ENCODE assay signal across 22 cellular contexts in the genomic region with DNA sequence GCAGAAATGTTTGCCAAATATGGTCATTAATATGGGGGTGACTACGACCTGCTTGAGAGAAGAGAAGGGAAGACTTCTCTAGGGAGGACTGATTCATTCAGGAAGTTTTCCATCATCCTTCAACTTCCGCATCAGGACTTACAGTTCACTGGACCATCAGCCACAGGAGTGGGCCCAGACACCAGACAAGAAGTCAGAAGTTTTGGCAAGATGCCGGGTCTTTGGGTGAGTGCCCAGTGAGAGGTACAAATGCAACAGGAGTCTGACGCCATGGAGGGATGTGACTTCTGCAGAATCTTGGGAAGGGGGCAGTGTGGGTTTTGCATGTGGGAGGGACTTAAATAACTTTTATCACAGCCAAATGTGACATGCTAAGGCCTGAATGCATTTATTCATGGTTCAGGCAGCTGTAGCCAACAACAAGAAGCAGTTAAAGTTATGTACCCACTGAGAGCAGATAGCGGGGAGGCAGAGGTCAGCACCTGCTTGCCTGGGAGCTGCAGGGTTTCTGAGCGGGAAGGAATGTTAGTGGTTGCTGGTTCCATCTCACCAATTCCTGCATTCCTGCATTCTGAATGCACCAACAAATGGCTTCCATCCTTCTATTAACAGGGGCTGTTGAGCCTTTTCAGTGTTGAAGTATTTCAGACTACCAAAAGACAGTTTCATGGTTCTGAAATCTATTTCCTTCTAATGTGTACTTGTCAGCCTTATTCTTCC.
"Had no signal": no experiment of that assay in that cellular context is flagged by ENCODE, and none has a peak within 500 bp of the region (broad histone marks: within the 10 kb centered on the region; RNA-seq: fewer than 3 reads in every experiment).

No MANE protein-coding gene starts in this region.

- H3K4me3 ChIP-seq: esophagus squamous epithelium, suprapubic skin, uterus had no signal

- H3K9me3 ChIP-seq: suprapubic skin, uterus had no signal

- H3K4me3 Mint-ChIP-seq: activated CD4-positive, alpha-beta T cell treated with anti-CD3 and anti-CD28 coated beads for 36 hours; activated CD8-positive, alpha-beta memory T cell treated with anti-CD3 and anti-CD28 coated beads, Interleukin-2, amount 10 ng/mL, durations not matched to agents 7 days and 5 days; activated CD8-positive, alpha-beta T cell treated with anti-CD3 and anti-CD28 coated beads, Interleukin-2, amount 10 ng/mL, durations not matched to agents 7 days and 5 days; activated naive CD4-positive, alpha-beta T cell treated with anti-CD3 and anti-CD28 coated beads, Interleukin-2, amount 50 U/mL, for 24 hours; activated naive CD8-positive, alpha-beta T cell treated with anti-CD3 and anti-CD28 coated beads, Interleukin-2, amount 50 U/mL, for 24 hours; endodermal cell; nephron; stimulated activated naive B cell treated with anti-CD40 and anti-IgM and Interleukin-4, amounts not matched to agents 10 μg/mL and 1 μg/mL and 100 μg/mL, for 72 hours; type B pancreatic cell had no signal

- H3K4me1 Mint-ChIP-seq: activated CD4-positive, alpha-beta T cell treated with anti-CD3 and anti-CD28 coated beads for 36 hours; activated CD8-positive, alpha-beta memory T cell treated with anti-CD3 and anti-CD28 coated beads, Interleukin-2, amount 10 ng/mL, durations not matched to agents 7 days and 5 days; activated naive CD4-positive, alpha-beta T cell treated with anti-CD3 and anti-CD28 coated beads, Interleukin-2, amount 50 U/mL, for 24 hours; activated naive CD8-positive, alpha-beta T cell treated with anti-CD3 and anti-CD28 coated beads, Interleukin-2, amount 50 U/mL, for 24 hours; endodermal cell; stimulated activated naive B cell treated with anti-CD40 and anti-IgM and Interleukin-4, amounts not matched to agents 10 μg/mL and 1 μg/mL and 100 μg/mL, for 72 hours had no signal

- H3K4me1 ChIP-seq: esophagus squamous epithelium, suprapubic skin, uterus had no signal

- H3K9me3 Mint-ChIP-seq: endodermal cell, nephron, type B pancreatic cell had no signal

- H3K36me3 ChIP-seq: brain microvascular endothelial cell, esophagus squamous epithelium, suprapubic skin, uterus had no signal

- DNase-seq: activated CD4-positive, alpha-beta T cell treated with anti-CD3 and anti-CD28 coated beads for 36 hours; activated CD4-positive, CD25-positive, alpha-beta regulatory T cell; activated CD8-positive, alpha-beta memory T cell treated with anti-CD3 and anti-CD28 coated beads, Interleukin-2, amount 10 ng/mL, durations not matched to agents 7 days and 5 days; activated CD8-positive, alpha-beta T cell treated with anti-CD3 and anti-CD28 coated beads, Interleukin-2, amount 10 ng/mL, durations not matched to agents 7 days and 5 days; activated naive CD8-positive, alpha-beta T cell treated with anti-CD3 and anti-CD28 coated beads, Interleukin-2, amount 50 U/mL, for 24 hours; activated T-cell treated with anti-CD3 and anti-CD28 coated beads, Interleukin-2, amount 50 U/mL, for 48 hours; brain microvascular endothelial cell; endodermal cell; esophagus squamous epithelium; foreskin melanocyte; left ventricle myocardium superior; posterior cingulate gyrus; right cardiac atrium; stimulated activated CD4-positive, alpha-beta T cell treated with anti-CD3 and anti-CD28 coated beads, Interleukin-15, amount 100 ng/mL, for 24 hours; stimulated activated CD4-positive, alpha-beta T cell treated with anti-CD3 and anti-CD28 coated beads, Interleukin-2, amount 100 ng/mL, for 24 hours; stimulated activated naive B cell treated with anti-CD40 and anti-IgM and Interleukin-4, amounts not matched to agents 10 μg/mL and 1 μg/mL and 100 μg/mL, for 72 hours; uterus had no signal

- H3K27ac Mint-ChIP-seq: activated CD4-positive, alpha-beta T cell treated with anti-CD3 and anti-CD28 coated beads for 36 hours; activated CD8-positive, alpha-beta memory T cell treated with anti-CD3 and anti-CD28 coated beads, Interleukin-2, amount 10 ng/mL, durations not matched to agents 7 days and 5 days; activated CD8-positive, alpha-beta T cell treated with anti-CD3 and anti-CD28 coated beads, Interleukin-2, amount 10 ng/mL, durations not matched to agents 7 days and 5 days; activated naive CD4-positive, alpha-beta T cell treated with anti-CD3 and anti-CD28 coated beads, Interleukin-2, amount 50 U/mL, for 24 hours; activated naive CD8-positive, alpha-beta T cell treated with anti-CD3 and anti-CD28 coated beads, Interleukin-2, amount 50 U/mL, for 24 hours; activated T-helper 2 cell treated with anti-CD3 and anti-CD28 coated beads, Interferon-gamma antibody, Interleukin-2, Interleukin-4, amounts not matched to agents 10 μg/mL and 5 μg/mL and 100 μg/mL, durations not matched to agents 14 hours and 24 hours and 36 hours; endodermal cell; stimulated activated naive B cell treated with anti-CD40 and anti-IgM and Interleukin-4, amounts not matched to agents 10 μg/mL and 1 μg/mL and 100 μg/mL, for 72 hours; type B pancreatic cell had no signal

- H3K27ac ChIP-seq: brain microvascular endothelial cell, esophagus squamous epithelium, suprapubic skin, uterus had no signal

- H3K27me3 Mint-ChIP-seq: activated CD8-positive, alpha-beta memory T cell treated with anti-CD3 and anti-CD28 coated beads, Interleukin-2, amount 10 ng/mL, durations not matched to agents 7 days and 5 days; activated naive CD8-positive, alpha-beta T cell treated with anti-CD3 and anti-CD28 coated beads, Interleukin-2, amount 50 U/mL, for 24 hours; stimulated activated naive B cell treated with anti-CD40 and anti-IgM and Interleukin-4, amounts not matched to agents 10 μg/mL and 1 μg/mL and 100 μg/mL, for 72 hours had no signal

- ATAC-seq: activated CD4-positive, alpha-beta T cell treated with anti-CD3 and anti-CD28 coated beads for 36 hours; activated CD8-positive, alpha-beta memory T cell treated with anti-CD3 and anti-CD28 coated beads, Interleukin-2, amount 10 ng/mL, durations not matched to agents 7 days and 5 days; activated CD8-positive, alpha-beta T cell treated with anti-CD3 and anti-CD28 coated beads, Interleukin-2, amount 10 ng/mL, durations not matched to agents 7 days and 5 days; activated naive CD8-positive, alpha-beta T cell treated with anti-CD3 and anti-CD28 coated beads, Interleukin-2, amount 50 U/mL, for 24 hours; left ventricle myocardium superior; right cardiac atrium; stimulated activated naive B cell treated with anti-CD40 and anti-IgM and Interleukin-4, amounts not matched to agents 10 μg/mL and 1 μg/mL and 100 μg/mL, for 72 hours had no signal

- H3K27me3 ChIP-seq: brain microvascular endothelial cell, esophagus squamous epithelium, suprapubic skin, uterus had no signal

- H3K36me3 Mint-ChIP-seq: activated CD8-positive, alpha-beta memory T cell treated with anti-CD3 and anti-CD28 coated beads, Interleukin-2, amount 10 ng/mL, durations not matched to agents 7 days and 5 days; activated naive CD4-positive, alpha-beta T cell treated with anti-CD3 and anti-CD28 coated beads, Interleukin-2, amount 50 U/mL, for 24 hours; stimulated activated naive B cell treated with anti-CD40 and anti-IgM and Interleukin-4, amounts not matched to agents 10 μg/mL and 1 μg/mL and 100 μg/mL, for 72 hours; type B pancreatic cell had no signal
